ENCODE assay signal across 1 cellular context in genomic region chr1:160559437-160559836, GRCh38.
A peak's percentile ranks its signal among the peaks of the same experiment; 100 is the strongest.
TF ChIP-seq lines count a peak whose summit lies in the region.

No MANE protein-coding gene starts in this region.

TF ChIP-seq in K562, 482 proteins besides CTCF, POLR2A, EP300 and RAD21:
- TF ChIP-seq ZNF316 (IDR thresholded peaks at IDR 0.05) = 0 out of 2 replicates have a peak, but pooled peaks have one; percentile 12
